2 cellular contexts compared by ENCODE assay signal in genomic region chr5:136054133-136054996, GRCh38.
TF ChIP-seq lines count a peak whose summit lies in the region.

No MANE protein-coding gene starts in this region.

TF ChIP-seq in SK-N-SH, 30 proteins besides CTCF, POLR2A, EP300 and RAD21 (continued from another document):
- TF ChIP-seq REST (IDR thresholded peaks at IDR 0.05; ENCODE audit: low read depth, low read length) = peak; percentile 64; the same call in 1 of the 2 replicates

TF ChIP-seq in SK-N-SH treated with all-trans-retinoic acid at 6 μM for 48 hours, 23 proteins besides CTCF, POLR2A, EP300 and RAD21 (continued from another document):
- TF ChIP-seq CREB5 (CRISPR knock-in tag; IDR thresholded peaks at IDR 0.05; ENCODE audit: low read depth) (no peak), TOX (CRISPR knock-in tag; IDR thresholded peaks at IDR 0.05; ENCODE audit: borderline replicate concordance) (no peak), POU6F1 (CRISPR knock-in tag; IDR thresholded peaks at IDR 0.05; ENCODE audit: borderline replicate concordance, low read depth) (no peak), CSRNP3 (CRISPR knock-in tag; IDR thresholded peaks at IDR 0.05) (no peak), ZNF565 (CRISPR knock-in tag; conservative IDR thresholded peaks at IDR 0.05; ENCODE audit: low read depth) (no peak), ARNTL (CRISPR knock-in tag; IDR thresholded peaks at IDR 0.05; ENCODE audit: borderline replicate concordance, low read depth) (no peak)
